ENCODE assay signal across 26 cellular contexts in the genomic region with DNA sequence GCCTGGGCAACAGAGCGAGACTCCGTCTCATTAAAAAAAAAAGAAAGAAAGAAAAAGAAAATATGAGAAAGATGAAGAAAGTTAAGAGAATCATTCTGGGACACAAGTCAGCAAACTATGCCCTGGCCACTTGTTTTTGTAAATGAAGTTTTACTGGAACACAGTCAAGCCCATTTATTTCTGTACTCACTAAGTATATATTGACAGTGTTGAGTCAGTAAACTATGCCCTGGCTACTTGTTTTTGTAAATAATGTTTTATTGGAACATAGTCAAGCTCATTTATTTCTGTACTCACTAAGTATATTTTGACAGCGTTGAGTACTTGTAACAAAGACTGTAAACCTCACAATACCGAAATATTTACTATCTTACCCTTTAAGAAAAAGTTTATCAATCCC.
"Had no signal": no experiment of that assay in that cellular context is flagged by ENCODE, and none has a peak within 500 bp of the region (broad histone marks: within the 10 kb centered on the region; RNA-seq: fewer than 3 reads in every experiment).

No MANE protein-coding gene starts in this region.

- FAIRE-seq: colon, islet of Langerhans, pancreas had no signal

- H3K27ac ChIP-seq: dorsolateral prefrontal cortex, esophagus muscularis mucosa, heart right ventricle, left ventricle myocardium inferior, neutrophil, pancreas, sigmoid colon, thyroid gland had no signal

- H3K4me3 ChIP-seq: dorsolateral prefrontal cortex, esophagus muscularis mucosa, heart right ventricle, left ventricle myocardium inferior, lung, mucosa of descending colon, pancreas, sigmoid colon, stomach, thyroid gland had no signal

- DNase-seq: dorsolateral prefrontal cortex; effector CD4-positive, alpha-beta T cell; foreskin melanocyte; glutamatergic neuron; heart right ventricle; hippocampal formation; left cardiac atrium; left ventricle myocardium inferior; mesenchymal stem cell; mucosa of descending colon; naive B cell; pancreas; sigmoid colon; stimulated activated CD4-positive, alpha-beta T cell treated with anti-CD3 and anti-CD28 coated beads, Interleukin-2, amount 100 ng/mL, for 24 hours; stimulated activated CD4-positive, alpha-beta T cell treated with anti-CD3 and anti-CD28 coated beads, Interleukin-4, amount 100 ng/mL, for 24 hours; stimulated activated naive CD4-positive, alpha-beta T cell treated with Interleukin-2 at 50 U/mL for 16 hours; stomach; thyroid gland; trophoblast cell had no signal

- H3K4me1 ChIP-seq: esophagus muscularis mucosa, heart right ventricle, left ventricle myocardium inferior, pancreas, sigmoid colon, stomach, thyroid gland had no signal

- ATAC-seq: heart right ventricle; left cardiac atrium; mucosa of descending colon; natural killer cell treated with Interleukin-12 subunit alpha and Interleukin-12 subunit beta and Interleukin-15 and Interleukin-18, amount 100 ng/mL, for 72 hours; pancreas; stimulated activated effector memory CD8-positive, alpha-beta T cell treated with anti-CD3 and anti-CD28 coated beads, Interleukin-12 subunit alpha, Interleukin-12 subunit beta, amount 100 ng/mL, for 72 hours had no signal

- H3K27me3 ChIP-seq: dorsolateral prefrontal cortex, esophagus muscularis mucosa, heart right ventricle, neutrophil, pancreas, sigmoid colon, stomach, thyroid gland had no signal

- H3K36me3 ChIP-seq: pancreas had no signal

- H3K9me3 ChIP-seq: left ventricle myocardium inferior, mucosa of descending colon, neutrophil, pancreas, sigmoid colon, thyroid gland had no signal
